ENCODE assay signal across 24 cellular contexts in the genomic region with DNA sequence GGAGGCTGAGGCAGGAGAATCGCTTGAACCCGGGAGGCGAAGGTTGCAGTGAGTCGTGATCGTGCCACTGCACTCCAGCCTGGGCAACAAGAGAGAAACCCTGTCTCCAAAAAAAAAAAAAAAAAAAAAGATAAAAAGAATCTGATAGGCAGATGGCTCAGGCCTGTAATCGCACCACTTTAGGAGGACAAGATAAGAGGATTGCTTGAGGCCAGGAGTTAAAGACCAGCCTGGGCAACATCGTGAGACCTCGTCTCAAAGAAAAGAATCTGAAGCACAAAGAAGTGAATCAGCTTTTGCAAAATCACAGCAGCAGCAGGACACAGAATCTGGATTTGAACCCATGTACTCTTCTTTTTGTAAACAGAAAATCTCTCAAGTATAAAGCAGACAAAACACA.
"Had no signal": no experiment of that assay in that cellular context is flagged by ENCODE, and none has a peak within 500 bp of the region (broad histone marks: within the 10 kb centered on the region; RNA-seq: fewer than 3 reads in every experiment).

No MANE protein-coding gene starts in this region.

- H3K27me3 Mint-ChIP-seq: activated B cell treated with CpG ODN at 0.5 μM for 24 hours; activated naive CD8-positive, alpha-beta T cell treated with anti-CD3 and anti-CD28 coated beads, Interleukin-2, amount 10 ng/mL, durations not matched to agents 7 days and 5 days; central memory CD8-positive, alpha-beta T cell; dendritic cell treated with granulocyte-macrophage colony-stimulating factor and Interleukin-4, amounts not matched to agents 40 ng/mL and 50 ng/mL, for 4 days; memory B cell; natural killer cell treated with Interleukin-12 subunit alpha and Interleukin-12 subunit beta and Interleukin-15 and Interleukin-18, amount 100 ng/mL, for 72 hours had no signal

- H3K9me3 ChIP-seq: breast epithelium, esophagus muscularis mucosa, heart left ventricle, mucosa of descending colon, tibial nerve had no signal

- DNase-seq: activated B cell treated with CpG ODN at 0.5 μM for 24 hours; activated CD4-positive, alpha-beta T cell treated with anti-CD3 and anti-CD28 coated beads, Interleukin-2, amount 50 U/mL, for 4 hours; activated CD8-positive, alpha-beta memory T cell treated with anti-CD3 and anti-CD28 coated beads, Interleukin-2, amount 50 U/mL, for 48 hours; activated naive CD4-positive, alpha-beta T cell; activated naive CD8-positive, alpha-beta T cell treated with anti-CD3 and anti-CD28 coated beads, Interleukin-2, amount 10 ng/mL, durations not matched to agents 7 days and 5 days; activated T-cell treated with anti-CD3 and anti-CD28 coated beads, Interleukin-2, amount 50 U/mL, for 48 hours; foreskin keratinocyte; heart left ventricle; hypothalamus; immature natural killer cell; mucosa of descending colon; right cardiac atrium; stimulated activated CD4-positive, alpha-beta T cell treated with anti-CD3 and anti-CD28 coated beads, Interleukin-15, amount 100 ng/mL, for 24 hours; stimulated activated CD4-positive, alpha-beta T cell treated with anti-CD3 and anti-CD28 coated beads, Interleukin-2, amount 100 ng/mL, for 24 hours; stimulated activated naive CD4-positive, alpha-beta T cell treated with Interleukin-2 at 50 U/mL for 16 hours; SW 1271; T-helper 2 cell had no signal

- H3K9me3 Mint-ChIP-seq: activated B cell treated with CpG ODN at 0.5 μM for 24 hours; activated naive CD8-positive, alpha-beta T cell treated with anti-CD3 and anti-CD28 coated beads, Interleukin-2, amount 10 ng/mL, durations not matched to agents 7 days and 5 days; central memory CD8-positive, alpha-beta T cell; dendritic cell treated with granulocyte-macrophage colony-stimulating factor and Interleukin-4, amounts not matched to agents 40 ng/mL and 50 ng/mL, for 4 days; immature natural killer cell; memory B cell; natural killer cell treated with Interleukin-12 subunit alpha and Interleukin-12 subunit beta and Interleukin-15 and Interleukin-18, amount 100 ng/mL, for 72 hours had no signal

- H3K27ac ChIP-seq: breast epithelium, esophagus muscularis mucosa, foreskin keratinocyte, heart left ventricle, tibial nerve had no signal

- H3K36me3 ChIP-seq: breast epithelium had no signal

- H3K4me3 ChIP-seq: breast epithelium, esophagus muscularis mucosa, heart left ventricle, mucosa of descending colon, tibial nerve had no signal

- ATAC-seq: foreskin keratinocyte; heart left ventricle; mucosa of descending colon; natural killer cell treated with Interleukin-12 subunit alpha and Interleukin-12 subunit beta and Interleukin-15 and Interleukin-18, amount 100 ng/mL, for 72 hours; right cardiac atrium had no signal

- H3K4me1 ChIP-seq: breast epithelium, foreskin keratinocyte had no signal

- H3K27ac Mint-ChIP-seq: activated B cell treated with CpG ODN at 0.5 μM for 24 hours; activated naive CD8-positive, alpha-beta T cell treated with anti-CD3 and anti-CD28 coated beads, Interleukin-2, amount 10 ng/mL, durations not matched to agents 7 days and 5 days; memory B cell; natural killer cell treated with Interleukin-12 subunit alpha and Interleukin-12 subunit beta and Interleukin-15 and Interleukin-18, amount 100 ng/mL, for 72 hours had no signal

- H3K4me3 Mint-ChIP-seq: activated B cell treated with CpG ODN at 0.5 μM for 24 hours; activated naive CD8-positive, alpha-beta T cell treated with anti-CD3 and anti-CD28 coated beads, Interleukin-2, amount 10 ng/mL, durations not matched to agents 7 days and 5 days; central memory CD8-positive, alpha-beta T cell; dendritic cell treated with granulocyte-macrophage colony-stimulating factor and Interleukin-4, amounts not matched to agents 40 ng/mL and 50 ng/mL, for 4 days; immature natural killer cell; memory B cell; natural killer cell treated with Interleukin-12 subunit alpha and Interleukin-12 subunit beta and Interleukin-15 and Interleukin-18, amount 100 ng/mL, for 72 hours had no signal

- H3K27me3 ChIP-seq: breast epithelium, esophagus muscularis mucosa, foreskin keratinocyte, heart left ventricle, tibial nerve had no signal
